In genomic region chr5:94901071-94901979, GRCh38 we compare ENCODE assay signal across 9 cellular contexts.
DNase-seq lines count a peak whose midpoint lies in the region; ATAC-seq and TF ChIP-seq lines count a peak whose summit lies in the region.
"Had no signal": no experiment of that assay in that cellular context is flagged by ENCODE, and none has a peak within 500 bp of the region (broad histone marks: within the 10 kb centered on the region; RNA-seq: fewer than 3 reads in every experiment).

No MANE protein-coding gene starts in this region.

- DNase-seq in RKO (ENCODE audit: low spot score) (peak; percentile 82), myocyte (ENCODE audit: low read depth) (peak; percentile 64), esophagus muscularis mucosa (ENCODE audit: extremely low spot score) (no peak), epidermal melanocyte (ENCODE audit: insufficient read length, low spot score) (no peak), C1 segment of cervical spinal cord (lab: John Stamatoyannopoulos, UW) (no peak)
- no peak for DNase-seq in activated CD4-positive, CD25-positive, alpha-beta regulatory T cell (lab: John Stamatoyannopoulos, UW)
- DNase-seq: H9 had no signal

- H3K4me3 ChIP-seq in esophagus muscularis mucosa = no peak overlapping the region

- peak; percentile 86 for ATAC-seq in GM18520 (IDR thresholded peaks at IDR 0.05; ENCODE audit: unreplicated experiment)
- ATAC-seq in HG02642 (IDR thresholded peaks at IDR 0.05; ENCODE audit: poor library complexity, unreplicated experiment) = peak; percentile 89

- H3K9me3 ChIP-seq in esophagus muscularis mucosa = no peaks in the 10 kb centered on the region

- 79% methylated on average over 8 of the region's 8 CpGs for WGBS in esophagus muscularis mucosa

- intact Hi-C loops in esophagus muscularis mucosa (cut with DNase I) = no loop called here

- no peak for TF ChIP-seq POLR2A in esophagus muscularis mucosa (IDR thresholded peaks at IDR 0.05; ENCODE audit: low read depth)

- peaks cover 0 to 4% (median 0%) of the 10 kb centered on the region in 4 donors for H3K36me3 ChIP-seq in esophagus muscularis mucosa

- TF ChIP-seq EP300 in esophagus muscularis mucosa (IDR thresholded peaks at IDR 0.05) = no peak

- TF ChIP-seq CTCF in esophagus muscularis mucosa (IDR thresholded peaks at IDR 0.05) = no peak

- H3K27ac ChIP-seq in esophagus muscularis mucosa (replicated peaks in 1 of 4) = peak overlapping the region in 1 of 4 donors; percentile 22

- H3K4me1 ChIP-seq in esophagus muscularis mucosa = no peaks in the 10 kb centered on the region

- H3K27me3 ChIP-seq in esophagus muscularis mucosa = no peaks in the 10 kb centered on the region

Comparison
In these comparisons a context has a peak if more than half of its experiments do, and no peak if none do; other contexts are left out.
1. DNase-seq: peak in RKO (single experiment) and myocyte (single experiment); none in esophagus muscularis mucosa (single experiment), epidermal melanocyte (single experiment), C1 segment of cervical spinal cord (0 of 14) and activated CD4-positive, CD25-positive, alpha-beta regulatory T cell (0 of 4).